In genomic region chr21:42875811-42876210, GRCh38 we compare ENCODE assay signal across 3 cellular contexts. TPM values are rescaled to one million over a fixed set of nuclear protein-coding genes. Genes with fewer than 3 reads are reported as not detected.
"Had no signal": no experiment of that assay in that cellular context is flagged by ENCODE, and none has a peak within 500 bp of the region (broad histone marks: within the 10 kb centered on the region; RNA-seq: fewer than 3 reads in every experiment).

No MANE protein-coding gene starts in this region.

RNA-seq across cellular contexts. Expression of gene ERVH48-1, which starts 49.6 kb away (rescaled TPM):
- total RNA-seq: GM23248, H4, HFFc6 had no signal
- polyA plus RNA-seq: GM23248 had no signal
